Comparison of ENCODE assay signal across 8 cellular contexts in genomic region chr7:90709501-90710465, GRCh38.
DNase-seq lines count a peak whose midpoint lies in the region; ATAC-seq and TF ChIP-seq lines count a peak whose summit lies in the region.

No MANE protein-coding gene starts in this region.

- CTCF ChIA-PET in mammary epithelial cell (lab: Charles Lee; ENCODE audit: low non-redundant PET) = interaction anchor here (0.6 kb wide), 1 partner anchor 40 kb away, joined by 5 read pairs; no protein-coding TSS in a partner anchor

- H3K9me3 ChIP-seq in mammary epithelial cell (replicated peaks; ENCODE audit: insufficient read depth, low read length) (no peaks in the 10 kb centered on the region), neural progenitor cell (ENCODE audit: low read depth) (no peaks in the 10 kb centered on the region), lower lobe of right lung (no peaks in the 10 kb centered on the region)

- no peak overlapping the region for H3K27ac ChIP-seq in mammary epithelial cell (ENCODE audit: insufficient read depth, low read depth, low read length)
- H3K27ac ChIP-seq in neural progenitor cell = no peak overlapping the region
- no peak overlapping the region for H3K27ac ChIP-seq in lower lobe of right lung

- 55% methylated on average over 11 of the region's 11 CpGs for WGBS in mammary epithelial cell (ENCODE audit: low coverage, missing lambda C conversion rate)

- in situ Hi-C loops in mammary epithelial cell (cut with MboI; ENCODE audit: low sequenced_read_pairs in 2 of 2) = no loop called here

- TF ChIP-seq CTCF in mammary epithelial cell (conservative IDR thresholded peaks at IDR 0.05 in 1 of 2, IDR thresholded peaks at IDR 0.05 in 1 of 2; ENCODE audit: extremely low read depth in 1 of 2, insufficient read depth in 1 of 2, low read depth in 1 of 2, low read length in 2 of 2) = no peak
- TF ChIP-seq CTCF in neural progenitor cell (IDR thresholded peaks at IDR 0.05) = no peak
- TF ChIP-seq CTCF in lower lobe of right lung (IDR thresholded peaks at IDR 0.05) = no peak

- H3K4me2 ChIP-seq in mammary epithelial cell (ENCODE audit: insufficient read depth, low read depth, low read length) (no peak overlapping the region), neural progenitor cell (peak overlapping the region; percentile 47)

- DNase-seq in A172 (ENCODE audit: low spot score) (peak; percentile 46), mammary epithelial cell (peak; percentile 9), neural progenitor cell (ENCODE audit: low spot score) (no peak), lower lobe of right lung (no peak), foreskin melanocyte (no peak)
- DNase-seq in stimulated activated naive CD4-positive, alpha-beta T cell (lab: John Stamatoyannopoulos, UW) = no peak

- no peaks in the 10 kb centered on the region for H3F3A ChIP-seq in neural progenitor cell (ENCODE audit: low read depth)

- H3K27me3 ChIP-seq in mammary epithelial cell (ENCODE audit: insufficient read depth, low read length) = no peaks in the 10 kb centered on the region
- H3K27me3 ChIP-seq in neural progenitor cell = no peaks in the 10 kb centered on the region
- H3K27me3 ChIP-seq in lower lobe of right lung (ENCODE audit: low read depth) = no peaks in the 10 kb centered on the region

- H3K9ac ChIP-seq in mammary epithelial cell (ENCODE audit: insufficient read depth, low read length) (no peak overlapping the region), neural progenitor cell (no peak overlapping the region)

- no peaks in the 10 kb centered on the region for H3K27me3 Mint-ChIP-seq in neural progenitor cell (ENCODE audit: insufficient read depth, low read depth)

- intact Hi-C loops in mammary epithelial cell (cut with micrococcal nuclease) (no loop called here), lower lobe of right lung (cut with DNase I) (no loop called here)

- H3K36me3 ChIP-seq in mammary epithelial cell (ENCODE audit: insufficient read depth, low read length) (no peaks in the 10 kb centered on the region), neural progenitor cell (no peaks in the 10 kb centered on the region), lower lobe of right lung (no peaks in the 10 kb centered on the region)

- peak overlapping the region; percentile 59 for H3K4me3 Mint-ChIP-seq in neural progenitor cell

- no peaks in the 10 kb centered on the region for H4K20me1 ChIP-seq in mammary epithelial cell (ENCODE audit: insufficient read depth, low read length)
- peaks cover 5% of the 10 kb centered on the region for H4K20me1 ChIP-seq in neural progenitor cell (ENCODE audit: low read depth)

- peaks cover 8% of the 10 kb centered on the region for H3K36me3 Mint-ChIP-seq in neural progenitor cell

- dilution Hi-C loops in mammary epithelial cell (cut with HindIII; ENCODE audit: low sequenced_read_pairs) = no loop called here

- H2AFZ ChIP-seq in mammary epithelial cell (ENCODE audit: low read depth, low read length) (no peak overlapping the region), neural progenitor cell (replicated peaks) (no peak overlapping the region)

- BruUV-seq in mammary epithelial cell (replicated peaks; lab: Mats Ljungman, UMichigan) = no TSS peak

- H3K4me1 Mint-ChIP-seq in neural progenitor cell = peaks cover 28% of the 10 kb centered on the region

- H3K27ac Mint-ChIP-seq in neural progenitor cell = peak overlapping the region; percentile 82

- H3K79me2 ChIP-seq in mammary epithelial cell (ENCODE audit: insufficient read depth, low read length) = peaks cover 12% of the 10 kb centered on the region
- peaks cover 38% of the 10 kb centered on the region for H3K79me2 ChIP-seq in neural progenitor cell (ENCODE audit: low read depth)

- peaks cover 7% of the 10 kb centered on the region for H3K9me3 Mint-ChIP-seq in neural progenitor cell

- H3K4me3 ChIP-seq in mammary epithelial cell (replicated peaks in 1 of 3; ENCODE audit: insufficient read depth in 1 of 3, low read depth in 2 of 3, low read length in 3 of 3) (no peak overlapping the region), neural progenitor cell (no peak overlapping the region), lower lobe of right lung (no peak overlapping the region)

- ATAC-seq in GM19328 (IDR thresholded peaks at IDR 0.05; ENCODE audit: unreplicated experiment) (peak; percentile 5), HG03378 (IDR thresholded peaks at IDR 0.05; ENCODE audit: unreplicated experiment) (peak; percentile 42), lower lobe of right lung (no peak)

- H3K4me1 ChIP-seq in mammary epithelial cell (ENCODE audit: insufficient read depth, low read length) (peaks cover 7% of the 10 kb centered on the region), neural progenitor cell (peaks cover 40% of the 10 kb centered on the region), lower lobe of right lung (peaks cover 25% of the 10 kb centered on the region)

Comparison
In these comparisons a context has a peak if more than half of its experiments do, and no peak if none do; other contexts are left out.
1. DNase-seq: peak in A172 (single experiment) and mammary epithelial cell (single experiment); none in neural progenitor cell (single experiment), lower lobe of right lung (single experiment), stimulated activated naive CD4-positive, alpha-beta T cell (0 of 6) and foreskin melanocyte (single experiment).
2. ATAC-seq: peak in GM19328 (single experiment) and HG03378 (single experiment); none in lower lobe of right lung (0 of 2).